ENCODE assay signal across 1 cellular context in genomic region chr12:50003595-50003994, GRCh38.
TF ChIP-seq lines count a peak whose summit lies in the region.

No MANE protein-coding gene starts in this region.

TF ChIP-seq in SK-N-SH treated with all-trans-retinoic acid at 6 μM for 48 hours, 23 proteins besides CTCF, POLR2A, EP300 and RAD21 (continued from another document):
- TF ChIP-seq PATZ1 (CRISPR knock-in tag; IDR thresholded peaks at IDR 0.05; ENCODE audit: borderline replicate concordance) (no peak), ARNTL (CRISPR knock-in tag; IDR thresholded peaks at IDR 0.05; ENCODE audit: borderline replicate concordance, low read depth) (no peak), ZNF565 (CRISPR knock-in tag; conservative IDR thresholded peaks at IDR 0.05; ENCODE audit: low read depth) (no peak), TSHZ2 (CRISPR knock-in tag; IDR thresholded peaks at IDR 0.05) (no peak), OSR1 (CRISPR knock-in tag; IDR thresholded peaks at IDR 0.05) (no peak), ZC3H10 (CRISPR knock-in tag; IDR thresholded peaks at IDR 0.05) (no peak)
